ENCODE assay signal across 8 cellular contexts in the genomic region with DNA sequence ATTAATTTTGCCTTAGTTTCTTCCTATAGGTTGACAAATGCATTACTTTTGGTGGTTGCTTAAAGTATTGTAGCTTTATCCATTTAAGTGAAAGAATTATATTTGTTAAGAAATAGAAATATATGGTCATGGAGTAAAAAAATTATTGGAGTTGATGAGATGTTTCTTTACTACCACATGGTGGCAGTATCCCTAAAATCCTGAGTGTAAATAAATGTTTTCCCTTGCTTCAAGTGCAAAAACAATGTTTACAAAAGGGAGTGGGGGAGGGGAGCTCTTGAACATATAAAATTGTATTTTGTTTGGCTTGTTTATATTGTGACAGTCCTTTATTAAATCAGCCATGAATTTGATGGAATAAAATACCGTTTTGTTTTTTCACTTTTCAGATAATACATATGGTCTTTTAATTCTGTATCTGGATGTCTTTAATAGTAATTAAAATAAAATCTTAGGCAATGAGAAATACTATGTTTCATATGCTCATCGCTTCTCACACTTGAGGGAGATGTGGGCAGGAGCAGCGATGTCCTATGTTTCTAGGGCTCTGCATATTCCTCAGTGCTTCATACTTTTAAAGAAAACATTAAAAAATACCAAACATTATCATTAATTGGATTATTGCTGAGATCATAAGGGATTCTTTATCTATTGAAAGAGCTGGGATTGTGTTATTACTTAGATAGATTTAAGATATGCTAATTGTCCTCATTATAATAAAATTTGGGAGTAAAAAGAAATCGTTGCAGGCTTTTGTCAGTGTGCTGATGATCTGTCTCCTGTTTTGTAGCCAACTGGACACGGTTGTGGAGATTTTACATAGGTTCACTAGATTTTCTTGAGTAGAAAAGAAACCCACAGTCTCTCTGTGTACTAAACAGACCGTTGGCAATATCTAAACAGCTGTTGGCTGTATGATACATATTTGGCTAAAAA.
DNase-seq lines count a peak whose midpoint lies in the region; ATAC-seq, FAIRE-seq and TF ChIP-seq lines count a peak whose summit lies in the region.

No MANE protein-coding gene starts in this region.

- H3K36me3 Mint-ChIP-seq in Caco-2 (ENCODE audit: insufficient read depth, unreplicated experiment) (no peaks in the 10 kb centered on the region), natural killer cell (no peaks in the 10 kb centered on the region)

- no peaks in the 10 kb centered on the region for H3K36me3 ChIP-seq in Caco-2 (ENCODE audit: control insufficient read depth, insufficient read depth, low read length)
- no peaks in the 10 kb centered on the region for H3K36me3 ChIP-seq in iPS-18a (ENCODE audit: control insufficient read depth, low read depth, low read length)

- no peak for FAIRE-seq in urothelium cell line (lab: Jason Lieb, UNC)

- H3K9me3 ChIP-seq in Caco-2 (no peaks in the 10 kb centered on the region), iPS-18a (ENCODE audit: control insufficient read depth, low read depth, low read length) (no peaks in the 10 kb centered on the region)

- no peak overlapping the region for H3K9ac ChIP-seq in iPS-18a (ENCODE audit: low read length)

- CTCF ChIA-PET in Caco-2 (lab: Charles Lee): interaction anchor here (0.8 to 1.2 kb wide), 2 partner anchors 9 to 466 kb away, joined by 3 to 9 read pairs; no protein-coding TSS in a partner anchor

- TF ChIP-seq CTCF in Caco-2 (IDR thresholded peaks at IDR 0.05; ENCODE audit: insufficient read depth in 1 of 2, low read depth in 1 of 2, low read length in 1 of 2, severe bottlenecking in 1 of 2, unreplicated experiment in 1 of 2) (peak; percentile 17 to 36), natural killer cell (IDR thresholded peaks at IDR 0.05) (no peak)

- intact Hi-C loops in Caco-2 (cut with micrococcal nuclease; ENCODE audit: unreplicated experiment): loop anchor here (1.0 to 2.0 kb wide), 2 partner anchors 133 to 296 kb away; no protein-coding TSS in a partner anchor
- intact Hi-C loops in natural killer cell (cut with micrococcal nuclease): no loop called here

- no TSS peak for BruUV-seq in Caco-2 (replicated peaks; lab: Mats Ljungman, UMichigan)

- POLR2A ChIA-PET in Caco-2 (lab: Charles Lee): no interaction called here

- H3K27me3 Mint-ChIP-seq in Caco-2 (ENCODE audit: insufficient read depth, unreplicated experiment) (peaks cover 3% of the 10 kb centered on the region), natural killer cell (ENCODE audit: low read depth in 2 of 2) (no peaks in the 10 kb centered on the region)

- H3K4me3 ChIP-seq in Caco-2 (ENCODE audit: low read depth, low read length): no peak overlapping the region
- H3K4me3 ChIP-seq in iPS-18a (ENCODE audit: low read length): no peak overlapping the region

- 0 out of 2 replicates have a peak, but pooled peaks cover 3% of the 10 kb centered on the region for H3K4me1 ChIP-seq in Caco-2
- peaks cover 35% of the 10 kb centered on the region for H3K4me1 ChIP-seq in iPS-18a (ENCODE audit: control insufficient read depth, low read depth, low read length)

- H3K4me1 Mint-ChIP-seq in Caco-2 (ENCODE audit: low read depth, unreplicated experiment) (no peaks in the 10 kb centered on the region), natural killer cell (no peaks in the 10 kb centered on the region)

- H3K27ac Mint-ChIP-seq in Caco-2 (ENCODE audit: unreplicated experiment): no peak overlapping the region
- no peak overlapping the region for H3K27ac Mint-ChIP-seq in natural killer cell

- H3K27me3 ChIP-seq in Caco-2 (replicated peaks; ENCODE audit: control insufficient read depth, insufficient read depth, low read length): no peaks in the 10 kb centered on the region
- no peaks in the 10 kb centered on the region for H3K27me3 ChIP-seq in iPS-18a (ENCODE audit: control insufficient read depth, insufficient read depth, low read length)

- H3K4me3 Mint-ChIP-seq in Caco-2 (ENCODE audit: unreplicated experiment) (no peak overlapping the region), natural killer cell (no peak overlapping the region)

- ATAC-seq in natural killer cell (no peak), GM19397 (IDR thresholded peaks at IDR 0.05; ENCODE audit: unreplicated experiment) (no peak)

- peak overlapping the region; percentile 24 for H3K27ac ChIP-seq in iPS-18a (ENCODE audit: low read length)

- DNase-seq in Caco-2 (peak in 1 of 2 experiments; percentile 3), LHCN-M2 (ENCODE audit: low read depth) (peak; percentile 19), SK-N-DZ (ENCODE audit: low spot score) (peak; percentile 35), urothelium cell line (ENCODE audit: low spot score) (no peak), natural killer cell (no peak)
- DNase-seq in activated CD4-positive, alpha-beta T cell treated with anti-CD3 and anti-CD28 coated beads, Interleukin-2, amount 50 U/mL, for 1 hour: no peak

- H3K9me3 Mint-ChIP-seq in Caco-2 (ENCODE audit: unreplicated experiment) (no peaks in the 10 kb centered on the region), natural killer cell (no peaks in the 10 kb centered on the region)

Comparison
In these comparisons a context has a peak if more than half of its experiments do, and no peak if none do; other contexts are left out.
1. DNase-seq: peak in LHCN-M2 (single experiment) and SK-N-DZ (single experiment); none in urothelium cell line (single experiment), natural killer cell (single experiment) and activated CD4-positive, alpha-beta T cell treated with anti-CD3 and anti-CD28 coated beads, Interleukin-2, amount 50 U/mL, for 1 hour (single experiment).